ENCODE assay signal across 13 cellular contexts in the genomic region with DNA sequence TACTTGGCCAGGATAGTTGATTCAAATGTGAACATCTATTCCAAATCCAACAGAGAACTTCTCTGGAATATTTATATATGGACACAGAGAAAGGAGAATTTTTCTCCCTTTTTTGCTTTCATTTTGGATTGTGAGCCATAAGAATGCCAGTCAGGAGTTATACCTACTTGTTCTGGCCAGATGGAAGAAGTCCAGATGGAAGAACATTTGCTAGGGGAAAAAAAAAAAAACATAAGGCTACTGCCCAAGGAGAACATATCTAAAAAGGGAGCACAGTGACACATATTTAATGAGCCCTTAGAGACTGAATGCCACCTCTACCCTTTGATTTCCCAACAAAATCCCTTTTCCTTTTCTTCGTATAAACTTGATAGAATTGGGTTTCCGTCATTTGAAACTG.
DNase-seq lines count a peak whose midpoint lies in the region; TF ChIP-seq lines count a peak whose summit lies in the region.
"Had no signal": no experiment of that assay in that cellular context is flagged by ENCODE, and none has a peak within 500 bp of the region (broad histone marks: within the 10 kb centered on the region; RNA-seq: fewer than 3 reads in every experiment).

No MANE protein-coding gene starts in this region.

- no peak for TF ChIP-seq CTCF in lower leg skin (IDR thresholded peaks at IDR 0.05)

- no peak overlapping the region for H3K4me3 ChIP-seq in lower leg skin (ENCODE audit: low read depth, poor library complexity, severe bottlenecking)
- H3K4me3 ChIP-seq: BLaER1, GM12878, K562 had no signal

- 88 to 94% methylated on average over 2 of the region's 2 CpGs for WGBS in lower leg skin, 2 donors

- TF ChIP-seq POLR2A in lower leg skin (IDR thresholded peaks at IDR 0.05), result no peak

- peak; percentile 6 for DNase-seq in NCI-H2171 treated with DMSO at 0.1 percent for 48 hours (lab: John Stamatoyannopoulos, UW)
- DNase-seq in NCI-H2171 (lab: John Stamatoyannopoulos, UW), result no peak
- peak; percentile 15 for DNase-seq in cerebellum (ENCODE audit: low spot score)
- peak; percentile 57 for DNase-seq in superior temporal gyrus (ENCODE audit: extremely low spot score)
- DNase-seq in lower leg skin (ENCODE audit: low spot score in 2 of 2), result no peak
- no peak for DNase-seq in NCI-H2029 (lab: John Stamatoyannopoulos, UW)
- no peak for DNase-seq in HCEC 1CT
- DNase-seq: AML-193; Caco-2; CD8-positive, alpha-beta memory T cell had no signal

- intact Hi-C loops in lower leg skin (cut with DNase I; ENCODE audit: low total_unique reads), result no loop called here

Comparison
In these comparisons a context has a peak if more than half of its experiments do, and no peak if none do; other contexts are left out.
1. DNase-seq: peak in NCI-H2171 treated with DMSO at 0.1 percent for 48 hours (single experiment), cerebellum (single experiment) and superior temporal gyrus (single experiment); none in NCI-H2171 (single experiment), lower leg skin (0 of 2), NCI-H2029 (single experiment) and HCEC 1CT (single experiment).